Comparison of ENCODE assay signal across 24 cellular contexts in genomic region chr12:69651922-69652321, GRCh38. TPM values are rescaled to one million over a fixed set of nuclear protein-coding genes. Genes with fewer than 3 reads are reported as not detected.
"Had no signal": no experiment of that assay in that cellular context is flagged by ENCODE, and none has a peak within 500 bp of the region (broad histone marks: within the 10 kb centered on the region; RNA-seq: fewer than 3 reads in every experiment).

No MANE protein-coding gene starts in this region.

- H3K4me2 ChIP-seq: KMS-11 had no signal

- H3K9ac ChIP-seq: KMS-11 had no signal

- ATAC-seq: Panc1, PC-3, Right ventricle myocardium inferior, SK-N-SH treated with all-trans-retinoic acid at 6 μM for 48 hours had no signal

- DNase-seq: Kasumi-1, MM.1S, NCI-H1092 treated with DMSO at 0.1 percent for 48 hours, NCI-H1436, NCI-H187, NCI-H2029, NCI-H2081 treated with DMSO at 0.1 percent for 48 hours, NCI-H2171, NCI-H226, NCI-H446, NCI-H510A, NCI-H524 treated with DMSO at 0.1 percent for 48 hours, NCI-H69, NCI-H774, PC-3, SHP77 treated with DMSO at 0.1 percent for 48 hours, SJCRH30 had no signal

- H3K36me3 ChIP-seq: SJCRH30 had no signal

- FAIRE-seq: HTR-8/SVneo had no signal

- H3K27me3 ChIP-seq: SJCRH30 had no signal

- H3K4me3 ChIP-seq: SJCRH30 had no signal

- H3K27ac ChIP-seq: HL-60, KMS-11, SJCRH30 had no signal

RNA-seq across cellular contexts. Expression of gene LRRC10, which starts 41.2 kb away (rescaled TPM):
- total RNA-seq: M059J, PC-3, SJCRH30 had no signal

RNA-seq across cellular contexts. Expression of gene BEST3, which starts 47.2 kb away (rescaled TPM):
- total RNA-seq: SJCRH30 had no signal
